ENCODE assay signal across 16 cellular contexts in genomic region chr10:91759581-91759986, GRCh38. TPM values are rescaled to one million over a fixed set of nuclear protein-coding genes. Genes with fewer than 3 reads are reported as not detected.
DNase-seq lines count a peak whose midpoint lies in the region; ATAC-seq lines count a peak whose summit lies in the region.
"Had no signal": no experiment of that assay in that cellular context is flagged by ENCODE, and none has a peak within 500 bp of the region (broad histone marks: within the 10 kb centered on the region; RNA-seq: fewer than 3 reads in every experiment).

No MANE protein-coding gene starts in this region.

- peaks cover 3% of the 10 kb centered on the region for H3K4me1 Mint-ChIP-seq in activated CD4-positive, alpha-beta T cell treated with anti-CD3 and anti-CD28 coated beads for 36 hours
- H3K4me1 Mint-ChIP-seq: CD4-positive, CD25-positive, alpha-beta regulatory T cell had no signal

- no peak overlapping the region for H3K9ac ChIP-seq in Karpas-422 (ENCODE audit: low read length)

- H3K79me2 ChIP-seq in Karpas-422 (ENCODE audit: low read length): no peaks in the 10 kb centered on the region
- H3K79me2 ChIP-seq: hepatocyte had no signal

- H3K4me2 ChIP-seq in Karpas-422 (ENCODE audit: low read depth, low read length, poor library complexity, severe bottlenecking): no peak overlapping the region
- H3K4me2 ChIP-seq: hepatocyte had no signal

- DNase-seq in activated CD4-positive, alpha-beta T cell treated with anti-CD3 and anti-CD28 coated beads for 36 hours: no peak
- DNase-seq in activated CD4-positive, alpha-beta T cell treated with anti-CD3 and anti-CD28 coated beads for 48 hours: no peak
- DNase-seq in HT1080 (ENCODE audit: low read depth): peak; percentile 42
- DNase-seq in astrocyte of the hippocampus (ENCODE audit: low read depth, low spot score): peak; percentile 13
- DNase-seq in foreskin melanocyte: peak; percentile 78
- no peak for DNase-seq in Karpas-422
- DNase-seq in retina: no peak
- DNase-seq: activated gamma-delta T cell; CD4-positive, CD25-positive, alpha-beta regulatory T cell; esophagus squamous epithelium; NCI-H2081 treated with DMSO at 0.1 percent for 48 hours; NCI-H69 had no signal

- peaks cover 18% of the 10 kb centered on the region for H3K27me3 Mint-ChIP-seq in activated CD4-positive, alpha-beta T cell treated with anti-CD3 and anti-CD28 coated beads for 36 hours

- no peaks in the 10 kb centered on the region for H3K9me2 ChIP-seq in Karpas-422 (replicated peaks; ENCODE audit: insufficient read depth, low read length)

- CTCF ChIA-PET in activated CD4-positive, alpha-beta T cell treated with anti-CD3 and anti-CD28 coated beads for 36 hours (lab: Charles Lee): interaction anchor here (0.8 to 4.8 kb wide), 10 partner anchors 11 to 605 kb away, joined by 3 to 58 read pairs (median 4); partner anchors contain the start of gene TNKS2

- no peaks in the 10 kb centered on the region for H3K9me3 Mint-ChIP-seq in activated CD4-positive, alpha-beta T cell treated with anti-CD3 and anti-CD28 coated beads for 36 hours (ENCODE audit: low read depth)
- H3K9me3 Mint-ChIP-seq: CD4-positive, CD25-positive, alpha-beta regulatory T cell had no signal

- no peak overlapping the region for H3K4me3 Mint-ChIP-seq in activated CD4-positive, alpha-beta T cell treated with anti-CD3 and anti-CD28 coated beads for 36 hours
- H3K4me3 Mint-ChIP-seq: CD4-positive, CD25-positive, alpha-beta regulatory T cell; mesothelial cell of epicardium had no signal

- no peak overlapping the region for H2AFZ ChIP-seq in Karpas-422 (ENCODE audit: low read length)
- H2AFZ ChIP-seq: hepatocyte had no signal

- no peaks in the 10 kb centered on the region for H4K20me1 ChIP-seq in Karpas-422 (ENCODE audit: insufficient read depth, low read depth, low read length)

- POLR2A ChIA-PET in activated CD4-positive, alpha-beta T cell treated with anti-CD3 and anti-CD28 coated beads for 36 hours (lab: Charles Lee): no interaction called here

- H3K27ac Mint-ChIP-seq in activated CD4-positive, alpha-beta T cell treated with anti-CD3 and anti-CD28 coated beads for 36 hours: no peak overlapping the region
- H3K27ac Mint-ChIP-seq: CD4-positive, CD25-positive, alpha-beta regulatory T cell; mesothelial cell of epicardium had no signal

- no peak overlapping the region for H3K4me3 ChIP-seq in Karpas-422 (ENCODE audit: low read length)
- H3K4me3 ChIP-seq: ascending aorta, esophagus squamous epithelium, hepatocyte had no signal

- H3K36me3 ChIP-seq in Karpas-422 (ENCODE audit: insufficient read depth, low read length): no peaks in the 10 kb centered on the region
- H3K36me3 ChIP-seq: ascending aorta, esophagus squamous epithelium had no signal

- intact Hi-C loops in activated CD4-positive, alpha-beta T cell treated with anti-CD3 and anti-CD28 coated beads for 36 hours (cut with DNase I, micrococcal nuclease): loop anchor here (2.0 to 10.0 kb wide), 5 partner anchors 37 to 678 kb away; no protein-coding TSS in a partner anchor

- no peaks in the 10 kb centered on the region for H3K36me3 Mint-ChIP-seq in activated CD4-positive, alpha-beta T cell treated with anti-CD3 and anti-CD28 coated beads for 36 hours (ENCODE audit: low read depth)
- H3K36me3 Mint-ChIP-seq: CD4-positive, CD25-positive, alpha-beta regulatory T cell; mesothelial cell of epicardium had no signal

- no peak overlapping the region for H3K27ac ChIP-seq in Karpas-422 (ENCODE audit: low read length)
- H3K27ac ChIP-seq: ascending aorta, esophagus squamous epithelium, hepatocyte had no signal

- H3K27me3 ChIP-seq in Karpas-422 (ENCODE audit: low read length): no peaks in the 10 kb centered on the region
- H3K27me3 ChIP-seq: ascending aorta, hepatocyte had no signal

- ATAC-seq in activated CD4-positive, alpha-beta T cell treated with anti-CD3 and anti-CD28 coated beads for 36 hours: peak; percentile 74
- ATAC-seq in HG02678 (IDR thresholded peaks at IDR 0.05; ENCODE audit: unreplicated experiment): no peak

- H3K9me3 ChIP-seq in Karpas-422 (ENCODE audit: low read length): no peaks in the 10 kb centered on the region
- H3K9me3 ChIP-seq: ascending aorta, esophagus squamous epithelium had no signal

- H3K4me1 ChIP-seq in Karpas-422 (ENCODE audit: low read length): no peaks in the 10 kb centered on the region
- H3K4me1 ChIP-seq: ascending aorta, esophagus squamous epithelium had no signal

RNA-seq across cellular contexts. Expression of gene TNKS2, which starts 38.6 kb away (rescaled TPM):
- 10 to 100 TPM; 32.0 to 35.7 TPM for total RNA-seq in activated CD4-positive, alpha-beta T cell treated with anti-CD3 and anti-CD28 coated beads for 36 hours
- total RNA-seq in HT1080 (2014; rRNA removed; shearing (Covaris generic)): 17.2 and 27.0 TPM in 2 replicates
- 20.2 and 26.4 TPM in 2 replicates for polyA plus RNA-seq in HT1080 (2015; cell fraction: cytosol; rRNA removed)
- 33.4 and 40.0 TPM in 2 replicates for polyA plus RNA-seq in HT1080 (2015; cell fraction: nucleus; rRNA removed)
- 19.6 and 23.6 TPM in 2 replicates for total RNA-seq in Karpas-422 (2014; rRNA removed; shearing (Covaris generic); ENCODE audit: low replicate concordance)

Comparison
In these comparisons a context has a peak if more than half of its experiments do, and no peak if none do; other contexts are left out.
1. DNase-seq: peak in HT1080 (single experiment), astrocyte of the hippocampus (single experiment) and foreskin melanocyte (single experiment); none in activated CD4-positive, alpha-beta T cell treated with anti-CD3 and anti-CD28 coated beads for 36 hours (single experiment), activated CD4-positive, alpha-beta T cell treated with anti-CD3 and anti-CD28 coated beads for 48 hours (single experiment), Karpas-422 (single experiment) and retina (single experiment).